ENCODE assay signal across 8 cellular contexts in genomic region chr9:117414906-117415583, GRCh38. TPM values are rescaled to one million over a fixed set of nuclear protein-coding genes. Genes with fewer than 3 reads are reported as not detected.
A peak's percentile ranks its signal among the peaks of the same experiment; 100 is the strongest.
DNase-seq lines count a peak whose midpoint lies in the region; ATAC-seq and TF ChIP-seq lines count a peak whose summit lies in the region.

ASTN2 (minus strand) TSS chr9:117415057; CDS start chr9:117414938, 119 bp downstream.

- H3K4me3 ChIP-seq in MG63 (peak within 1 kb of the TSS; percentile 20; the same call in 1 of the 2 replicates), foreskin fibroblast (ENCODE audit: low read depth in 1 of 2, low read length in 2 of 2) (peak within 1 kb of the TSS; percentile 19 to 34)

- no peak for TF ChIP-seq CTCF in foreskin fibroblast (IDR thresholded peaks at IDR 0.05; ENCODE audit: low read depth, low read length)

- peaks cover 54% of the 10 kb centered on the region for H3K27me3 ChIP-seq in MG63

- no peaks in the 10 kb centered on the region for H3K9me3 ChIP-seq in MG63

- DNase-seq in Ammon's horn (ENCODE audit: low spot score) (peak; percentile 57), MG63 (peak; percentile 14), foreskin fibroblast (peak in 1 of 2 donors; percentile 22), nucleus accumbens (lab: John Stamatoyannopoulos, UW) (peak in 38 of 56 donors; percentile 13 to 66 (median 50)), NCI-H187 treated with DMSO at 0.1 percent for 48 hours (lab: John Stamatoyannopoulos, UW) (no peak)

- H3K36me3 ChIP-seq in MG63: no peaks in the 10 kb centered on the region

- ATAC-seq in GM21786 (IDR thresholded peaks at IDR 0.05; ENCODE audit: unreplicated experiment) (no peak), HG03108 (IDR thresholded peaks at IDR 0.05; ENCODE audit: unreplicated experiment) (no peak), HG02840 (IDR thresholded peaks at IDR 0.05; ENCODE audit: low FRiP score, unreplicated experiment) (no peak)

RNA-seq across cellular contexts. Expression of gene ASTN2, which starts in this region (rescaled TPM):
- total RNA-seq in MG63 (2014; rRNA removed; shearing (Covaris generic); ENCODE audit: low replicate concordance): 1.1 and 8.0 TPM in 2 replicates
